ENCODE assay signal across 11 cellular contexts in the genomic region with DNA sequence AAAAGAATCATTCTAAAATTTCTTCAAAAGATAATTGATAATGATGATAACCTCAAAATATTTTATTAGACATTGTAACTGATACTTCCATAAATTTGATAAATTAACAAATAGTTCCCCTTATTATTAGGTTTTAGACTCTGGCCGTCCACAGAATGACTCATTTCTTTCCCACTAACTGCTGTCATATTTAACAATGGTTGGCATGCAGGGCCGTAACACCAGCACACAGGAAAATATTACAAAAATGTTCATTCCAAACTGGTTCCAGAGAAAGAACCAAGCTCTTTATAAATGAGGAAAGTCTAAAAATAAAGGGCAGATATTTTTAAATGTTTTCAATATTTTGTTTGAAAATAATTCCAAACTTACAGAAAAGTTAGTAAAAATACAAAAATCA. TPM values are rescaled to one million over a fixed set of nuclear protein-coding genes. Genes with fewer than 3 reads are reported as not detected.
DNase-seq lines count a peak whose midpoint lies in the region; ATAC-seq and TF ChIP-seq lines count a peak whose summit lies in the region.
"Had no signal": no experiment of that assay in that cellular context is flagged by ENCODE, and none has a peak within 500 bp of the region (broad histone marks: within the 10 kb centered on the region; RNA-seq: fewer than 3 reads in every experiment).

No MANE protein-coding gene starts in this region.

- no peak for TF ChIP-seq CTCF in brain microvascular endothelial cell (IDR thresholded peaks at IDR 0.05; ENCODE audit: low read depth, low read length, missing control alignments)
- TF ChIP-seq CTCF in sigmoid colon (IDR thresholded peaks at IDR 0.05), result no peak

- intact Hi-C loops in sigmoid colon (cut with DNase I), result no loop called here

- no peaks in the 10 kb centered on the region for H3K36me3 ChIP-seq in brain microvascular endothelial cell (replicated peaks)
- H3K36me3 ChIP-seq in sigmoid colon, result no peaks in the 10 kb centered on the region

- H3K27me3 ChIP-seq in brain microvascular endothelial cell (replicated peaks) (no peaks in the 10 kb centered on the region), sigmoid colon (no peaks in the 10 kb centered on the region)

- peaks cover 2 to 40% (median 34%) of the 10 kb centered on the region in 4 donors for H3K4me1 ChIP-seq in sigmoid colon

- H3K27ac ChIP-seq in brain microvascular endothelial cell (no peak overlapping the region), sigmoid colon (peak overlapping the region in 3 of 4 donors; percentile 51 to 54 (median 51))

- WGBS in sigmoid colon, 2 donors, result 64 to 78% methylated on average over 2 of the region's 2 CpGs

- TF ChIP-seq EP300 in sigmoid colon (IDR thresholded peaks at IDR 0.05), result no peak

- in situ Hi-C loops in brain microvascular endothelial cell (cut with HindIII; ENCODE audit: low pct_ligation_motif_present, low sequenced_read_pairs), result no loop called here

- H3K9me3 ChIP-seq in sigmoid colon, result peaks cover 0 to 11% (median 2%) of the 10 kb centered on the region in 4 donors

- ATAC-seq in HG03095 (IDR thresholded peaks at IDR 0.05; ENCODE audit: unreplicated experiment), result no peak
- no peak for ATAC-seq in HG02852 (IDR thresholded peaks at IDR 0.05; ENCODE audit: unreplicated experiment)
- ATAC-seq in GM19035 (IDR thresholded peaks at IDR 0.05; ENCODE audit: unreplicated experiment), result no peak

- DNase-seq in GM03348 (ENCODE audit: low spot score) (peak; percentile 69), brain microvascular endothelial cell (peak; percentile 57), glomerular visceral epithelial cell (ENCODE audit: extremely low spot score) (peak; percentile 38), sigmoid colon (no peak), NCI-H1436 treated with DMSO at 0.1 percent for 48 hours (lab: John Stamatoyannopoulos, UW) (no peak)
- DNase-seq: activated T-cell treated with anti-CD3 and anti-CD28 coated beads, Interleukin-2, amount 50 U/mL, for 1 hour; cortex of kidney; retina had no signal

- TF ChIP-seq POLR2A in sigmoid colon (IDR thresholded peaks at IDR 0.05), result no peak

- no peak overlapping the region for H3K4me3 ChIP-seq in brain microvascular endothelial cell (ENCODE audit: low read depth, low read length)
- no peak overlapping the region for H3K4me3 ChIP-seq in sigmoid colon

RNA-seq across cellular contexts. Expression of a gene that starts 28.2 kb away (rescaled TPM):
- total RNA-seq in sigmoid colon, result 10 to 100 TPM; 50.5 to 85.7 (median 75.1) TPM
- polyA plus RNA-seq in sigmoid colon, result 1 to 10 TPM; 4.8 to 7.6 (median 5.3) TPM

Comparison
In these comparisons a context has a peak if more than half of its experiments do, and no peak if none do; other contexts are left out.
1. DNase-seq: peak in GM03348 (single experiment), brain microvascular endothelial cell (single experiment) and glomerular visceral epithelial cell (single experiment); none in sigmoid colon (single experiment) and NCI-H1436 treated with DMSO at 0.1 percent for 48 hours (single experiment).